ENCODE assay signal across 10 cellular contexts in the genomic region with DNA sequence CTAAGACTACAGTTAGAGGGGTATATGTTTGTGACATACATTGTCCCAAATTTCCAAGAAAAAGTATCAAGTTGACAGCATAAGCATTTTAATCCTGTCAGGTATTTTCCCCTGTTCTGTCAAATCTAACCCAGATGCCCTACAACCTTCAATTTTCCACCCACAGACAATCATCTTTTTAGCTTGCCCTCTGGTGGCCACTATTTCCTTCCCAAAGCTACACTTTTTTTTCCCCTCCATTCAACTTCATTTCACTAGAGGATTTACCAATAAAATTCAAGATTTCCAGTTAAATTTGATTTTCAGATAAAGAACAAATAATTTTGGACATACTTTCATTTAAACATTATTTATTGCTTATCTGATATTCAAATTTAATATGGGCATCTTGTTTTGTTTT.
DNase-seq lines count a peak whose midpoint lies in the region; ATAC-seq and TF ChIP-seq lines count a peak whose summit lies in the region.
"Had no signal": no experiment of that assay in that cellular context is flagged by ENCODE, and none has a peak within 500 bp of the region (broad histone marks: within the 10 kb centered on the region; RNA-seq: fewer than 3 reads in every experiment).

No MANE protein-coding gene starts in this region.

- H3K79me2 ChIP-seq in PC-3 (ENCODE audit: low read length) (no peaks in the 10 kb centered on the region), fibroblast of lung (ENCODE audit: control insufficient read depth, insufficient read depth, low read length) (no peaks in the 10 kb centered on the region)

- no peak overlapping the region for H3K9ac ChIP-seq in PC-3 (ENCODE audit: low read length)
- H3K9ac ChIP-seq in fibroblast of lung (ENCODE audit: insufficient read depth, low read length), result no peak overlapping the region

- H3K4me3 ChIP-seq in cardiac muscle cell, result no peak overlapping the region
- no peak overlapping the region for H3K4me3 ChIP-seq in PC-3 (ENCODE audit: low read length)
- H3K4me3 ChIP-seq in fibroblast of lung (replicated peaks in 1 of 4; ENCODE audit: control extremely low read depth in 1 of 4, insufficient read depth in 1 of 4, low read depth in 3 of 4, low read length in 4 of 4), result no peak overlapping the region
- H3K4me3 ChIP-seq in transverse colon, result no peak overlapping the region
- no peak overlapping the region for H3K4me3 ChIP-seq in aorta (ENCODE audit: low read length in 2 of 2)
- no peak overlapping the region for H3K4me3 ChIP-seq in thyroid gland (replicated peaks in 1 of 3)
- H3K4me3 ChIP-seq: mucosa of descending colon had no signal

- no peaks in the 10 kb centered on the region for H4K20me1 ChIP-seq in PC-3 (ENCODE audit: low read length)
- no peaks in the 10 kb centered on the region for H4K20me1 ChIP-seq in fibroblast of lung (ENCODE audit: control insufficient read depth, extremely low read depth, insufficient read depth, low read length)

- H3K27me3 ChIP-seq in cardiac muscle cell (no peaks in the 10 kb centered on the region), PC-3 (ENCODE audit: low read length) (no peaks in the 10 kb centered on the region), fibroblast of lung (ENCODE audit: control insufficient read depth, insufficient read depth, low read length) (no peaks in the 10 kb centered on the region), transverse colon (no peaks in the 10 kb centered on the region), aorta (ENCODE audit: control insufficient read depth in 1 of 2, insufficient read depth in 2 of 2, low read length in 1 of 2) (no peaks in the 10 kb centered on the region), thyroid gland (no peaks in the 10 kb centered on the region)

- H2AFZ ChIP-seq in PC-3 (ENCODE audit: low read length) (no peak overlapping the region), fibroblast of lung (ENCODE audit: low read length) (no peak overlapping the region)

- CTCF ChIA-PET in PC-3 (lab: Charles Lee), result interaction anchor here (0.6 kb wide), 1 partner anchor 182 kb away, joined by 3 read pairs; no protein-coding TSS in a partner anchor

- BruUV-seq in PC-3 (replicated peaks; lab: Mats Ljungman, UMichigan), result no TSS peak

- H3K9me2 ChIP-seq in PC-3 (replicated peaks; ENCODE audit: low read length), result no peaks in the 10 kb centered on the region

- ATAC-seq in left cardiac atrium (no peak), PC-3 (no peak), aorta (ENCODE audit: low FRiP score) (no peak)
- ATAC-seq: mucosa of descending colon; stimulated activated naive CD8-positive, alpha-beta T cell treated with anti-CD3 and anti-CD28 coated beads, Interleukin-15, Interleukin-2, amounts not matched to agents 100 U/mL and 50 U/mL, for 24 hours had no signal

- no peak overlapping the region for H3K27ac ChIP-seq in cardiac muscle cell
- H3K27ac ChIP-seq in PC-3 (ENCODE audit: low read length), result no peak overlapping the region
- H3K27ac ChIP-seq in fibroblast of lung (ENCODE audit: insufficient read depth, low read length), result no peak overlapping the region
- H3K27ac ChIP-seq in transverse colon, result no peak overlapping the region
- H3K27ac ChIP-seq in aorta (ENCODE audit: low read depth in 1 of 2, low read length in 2 of 2), result no peak overlapping the region
- no peak overlapping the region for H3K27ac ChIP-seq in thyroid gland

- peak; percentile 70 for TF ChIP-seq CTCF in cardiac muscle cell (IDR thresholded peaks at IDR 0.05; ENCODE audit: low read depth, low read length)
- peak; percentile 66 for TF ChIP-seq CTCF in PC-3 (conservative IDR thresholded peaks at IDR 0.05; ENCODE audit: low read depth, low read length)
- peak; percentile 51 to 72 for TF ChIP-seq CTCF in fibroblast of lung (conservative IDR thresholded peaks at IDR 0.05 in 1 of 2, IDR thresholded peaks at IDR 0.05 in 1 of 2; ENCODE audit: low read depth in 1 of 2, low read length in 2 of 2)
- TF ChIP-seq CTCF in transverse colon (IDR thresholded peaks at IDR 0.05), result peak; percentile 32 to 50 (median 46)
- TF ChIP-seq CTCF in thyroid gland (IDR thresholded peaks at IDR 0.05), result peak in 3 of 6 experiments; percentile 26 to 52 (median 51)

- in situ Hi-C loops in transverse colon (cut with MboI; ENCODE audit: low pct_ligation_motif_present in 1 of 4, low pct_unique_long_range_greater_than_20kb in 1 of 4, low sequenced_read_pairs in 3 of 4), result no loop called here

- TF ChIP-seq POLR2A in transverse colon (IDR thresholded peaks at IDR 0.05) (no peak), thyroid gland (IDR thresholded peaks at IDR 0.05) (no peak)

- DNase-seq in cardiac muscle cell (ENCODE audit: low read depth in 1 of 2, low spot score in 1 of 2) (peak; percentile 24 to 48), left cardiac atrium (no peak), PC-3 (peak; percentile 49), fibroblast of lung (ENCODE audit: low read depth in 2 of 2) (peak; percentile 16 to 34), transverse colon (no peak), NCI-H1694 treated with DMSO at 0.1 percent for 48 hours (lab: John Stamatoyannopoulos, UW) (no peak), aorta (no peak), thyroid gland (no peak)
- DNase-seq: stimulated activated naive CD8-positive, alpha-beta T cell treated with anti-CD3 and anti-CD28 coated beads, Interleukin-15, Interleukin-2, amounts not matched to agents 100 U/mL and 50 U/mL, for 24 hours had no signal

- H3K36me3 ChIP-seq in cardiac muscle cell, result no peaks in the 10 kb centered on the region
- no peaks in the 10 kb centered on the region for H3K36me3 ChIP-seq in PC-3 (ENCODE audit: low read depth, low read length)
- no peaks in the 10 kb centered on the region for H3K36me3 ChIP-seq in fibroblast of lung (ENCODE audit: control insufficient read depth, insufficient read depth, low read length)
- H3K36me3 ChIP-seq in transverse colon, result no peaks in the 10 kb centered on the region
- H3K36me3 ChIP-seq in aorta (ENCODE audit: control insufficient read depth in 1 of 2, insufficient read depth in 2 of 2, low read length in 1 of 2), result no peaks in the 10 kb centered on the region
- H3K36me3 ChIP-seq in thyroid gland, result no peaks in the 10 kb centered on the region

- H3F3A ChIP-seq in PC-3 (ENCODE audit: low read length, unreplicated experiment), result no peaks in the 10 kb centered on the region

- H3K4me2 ChIP-seq in PC-3 (ENCODE audit: low read length) (no peak overlapping the region), fibroblast of lung (ENCODE audit: extremely low read depth, insufficient read depth, low read length) (no peak overlapping the region)

- TF ChIP-seq EP300 in transverse colon (IDR thresholded peaks at IDR 0.05; ENCODE audit: low read depth), result no peak

- H3K4me1 ChIP-seq in cardiac muscle cell (ENCODE audit: low read depth) (no peaks in the 10 kb centered on the region), PC-3 (ENCODE audit: insufficient read depth, low read length) (no peaks in the 10 kb centered on the region), fibroblast of lung (ENCODE audit: control insufficient read depth, extremely low read depth, insufficient read depth, low read length) (no peaks in the 10 kb centered on the region), transverse colon (no peaks in the 10 kb centered on the region), aorta (ENCODE audit: control insufficient read depth in 1 of 2, insufficient read depth in 2 of 2, low read length in 2 of 2) (no peaks in the 10 kb centered on the region), thyroid gland (no peaks in the 10 kb centered on the region)

- H3K9me3 ChIP-seq in cardiac muscle cell (ENCODE audit: low read depth) (no peaks in the 10 kb centered on the region), PC-3 (ENCODE audit: low read length) (no peaks in the 10 kb centered on the region), fibroblast of lung (ENCODE audit: control insufficient read depth, insufficient read depth, low read depth, low read length) (no peaks in the 10 kb centered on the region), transverse colon (no peaks in the 10 kb centered on the region), aorta (ENCODE audit: control insufficient read depth, low read length) (no peaks in the 10 kb centered on the region), thyroid gland (no peaks in the 10 kb centered on the region)
- H3K9me3 ChIP-seq: mucosa of descending colon had no signal

- POLR2A ChIA-PET in PC-3 (lab: Charles Lee; ENCODE audit: unreplicated experiment), result interaction anchor here (0.5 kb wide), 1 partner anchor 700 kb away, joined by 4 read pairs; no protein-coding TSS in a partner anchor

- intact Hi-C loops in left cardiac atrium (cut with DNase I), result no loop called here
- intact Hi-C loops in PC-3 (cut with micrococcal nuclease), result loop anchor here (5.0 to 10.0 kb wide), 4 partner anchors 224 to 721 kb away; a partner anchor contains a TSS
- intact Hi-C loops in transverse colon (cut with DNase I; ENCODE audit: low total_unique reads), result no loop called here
- intact Hi-C loops in aorta (cut with DNase I), result no loop called here
- intact Hi-C loops in thyroid gland (cut with DNase I), result no loop called here

Comparison
In these comparisons a context has a peak if more than half of its experiments do, and no peak if none do; other contexts are left out.
1. DNase-seq: peak in cardiac muscle cell (2 of 2), PC-3 (single experiment) and fibroblast of lung (2 of 2); none in left cardiac atrium (single experiment), transverse colon (single experiment), NCI-H1694 treated with DMSO at 0.1 percent for 48 hours (single experiment), aorta (0 of 2) and thyroid gland (0 of 2).